26 cellular contexts compared by ENCODE assay signal in genomic region chrX:38085797-38086196, GRCh38.
DNase-seq lines count a peak whose midpoint lies in the region; ATAC-seq, FAIRE-seq and TF ChIP-seq lines count a peak whose summit lies in the region.
"Had no signal": no experiment of that assay in that cellular context is flagged by ENCODE, and none has a peak within 500 bp of the region (broad histone marks: within the 10 kb centered on the region; RNA-seq: fewer than 3 reads in every experiment).

No MANE protein-coding gene starts in this region.

- ATAC-seq in mucosa of descending colon (peak; percentile 55), right cardiac atrium (no peak)
- ATAC-seq: CD8-positive, alpha-beta T cell; GM12878 had no signal

- in situ Hi-C loops in transverse colon (cut with MboI; ENCODE audit: low pct_ligation_motif_present in 1 of 4, low pct_unique_long_range_greater_than_20kb in 1 of 4, low sequenced_read_pairs in 3 of 4): no loop called here

- no peak overlapping the region for H3K27ac Mint-ChIP-seq in astrocyte (ENCODE audit: unreplicated experiment)
- H3K27ac Mint-ChIP-seq: CD14-positive monocyte; CD4-positive, CD25-positive, alpha-beta regulatory T cell; CD8-positive, alpha-beta T cell had no signal

- H3K36me3 ChIP-seq in astrocyte (ENCODE audit: insufficient read depth, low read length) (peaks cover 2% of the 10 kb centered on the region), mucosa of descending colon (ENCODE audit: low read depth) (no peaks in the 10 kb centered on the region), transverse colon (no peaks in the 10 kb centered on the region), prostate gland (no peaks in the 10 kb centered on the region)
- H3K36me3 ChIP-seq: BE2C, BLaER1 had no signal

- no peak for DNase-seq in astrocyte (ENCODE audit: low read depth)
- peak in 2 of 3 donors; percentile 20 to 29 for DNase-seq in mucosa of descending colon
- DNase-seq in transverse colon: peak; percentile 10
- no peak for DNase-seq in right cardiac atrium
- DNase-seq in KG1 (lab: John Stamatoyannopoulos, UW): no peak
- no peak for DNase-seq in prostate gland (ENCODE audit: low spot score)
- DNase-seq: 8988T; ACHN; BE2C; C1 segment of cervical spinal cord; CD4-positive, CD25-positive, alpha-beta regulatory T cell; CD8-positive, alpha-beta T cell; COR-L47; DMS 273 treated with DMSO at 0.1 percent for 48 hours; DMS153; DMS53; DMS79; DND-41; EL; GDM1 had no signal

- 40 to 60% methylated on average over 1 to 4 of the region's 4 CpGs for WGBS in transverse colon (ENCODE audit: low coverage in 1 of 2), 2 donors
- WGBS in right cardiac atrium: 72% methylated on average over 4 of the region's 4 CpGs
- WGBS in prostate gland: 60% methylated on average over 4 of the region's 4 CpGs

- H3K9me3 Mint-ChIP-seq in astrocyte (ENCODE audit: unreplicated experiment): no peaks in the 10 kb centered on the region
- H3K9me3 Mint-ChIP-seq: CD8-positive, alpha-beta T cell had no signal

- FAIRE-seq in astrocyte (lab: Jason Lieb, UNC): peak; percentile 81
- FAIRE-seq: A204.1, GM12878, GM12892, GM18507 had no signal

- TF ChIP-seq EP300 in transverse colon (IDR thresholded peaks at IDR 0.05; ENCODE audit: low read depth): no peak

- H3K27me3 ChIP-seq in astrocyte (ENCODE audit: insufficient read depth, low read length) (no peaks in the 10 kb centered on the region), transverse colon (no peaks in the 10 kb centered on the region), right cardiac atrium (ENCODE audit: control insufficient read depth, insufficient read depth) (no peaks in the 10 kb centered on the region), prostate gland (replicated peaks; ENCODE audit: insufficient read depth) (no peaks in the 10 kb centered on the region)
- H3K27me3 ChIP-seq: BE2C, BLaER1 had no signal

- no peak overlapping the region for H3K4me3 Mint-ChIP-seq in astrocyte (ENCODE audit: unreplicated experiment)
- H3K4me3 Mint-ChIP-seq: CD14-positive monocyte; CD4-positive, CD25-positive, alpha-beta regulatory T cell; CD8-positive, alpha-beta T cell had no signal

- no peak overlapping the region for H3K4me3 ChIP-seq in astrocyte (ENCODE audit: insufficient read depth, low read depth, low read length)
- H3K4me3 ChIP-seq in mucosa of descending colon: no peak overlapping the region
- no peak overlapping the region for H3K4me3 ChIP-seq in transverse colon
- no peak overlapping the region for H3K4me3 ChIP-seq in right cardiac atrium (ENCODE audit: low read length)
- no peak overlapping the region for H3K4me3 ChIP-seq in prostate gland
- H3K4me3 ChIP-seq: BLaER1, GM12878 had no signal

- H3K79me2 ChIP-seq in astrocyte (ENCODE audit: insufficient read depth, low read length): no peaks in the 10 kb centered on the region

- no peak overlapping the region for H3K27ac ChIP-seq in astrocyte (ENCODE audit: low read depth, low read length)
- no peak overlapping the region for H3K27ac ChIP-seq in transverse colon
- no peak overlapping the region for H3K27ac ChIP-seq in right cardiac atrium (ENCODE audit: low read length)
- H3K27ac ChIP-seq in prostate gland: no peak overlapping the region
- H3K27ac ChIP-seq: BLaER1 had no signal

- H3K27me3 Mint-ChIP-seq in astrocyte (ENCODE audit: low read depth, unreplicated experiment): no peaks in the 10 kb centered on the region

- H3K4me2 ChIP-seq in astrocyte (ENCODE audit: low read length): no peak overlapping the region
- H3K4me2 ChIP-seq: BLaER1 had no signal

- no peak for TF ChIP-seq POLR2A in transverse colon (IDR thresholded peaks at IDR 0.05)
- no peak for TF ChIP-seq POLR2A in prostate gland (IDR thresholded peaks at IDR 0.05)

- H3K4me1 Mint-ChIP-seq in astrocyte (ENCODE audit: low read depth, unreplicated experiment): no peaks in the 10 kb centered on the region
- H3K4me1 Mint-ChIP-seq: CD14-positive monocyte; CD4-positive, CD25-positive, alpha-beta regulatory T cell had no signal

- intact Hi-C loops in mucosa of descending colon (cut with DNase I, micrococcal nuclease): no loop called here
- intact Hi-C loops in transverse colon (cut with DNase I; ENCODE audit: low total_unique reads): no loop called here
- intact Hi-C loops in right cardiac atrium (cut with DNase I): no loop called here
- intact Hi-C loops in prostate gland (cut with DNase I): no loop called here

- H4K20me1 ChIP-seq in astrocyte (ENCODE audit: insufficient read depth, low read length): no peaks in the 10 kb centered on the region
- H4K20me1 ChIP-seq: BLaER1 had no signal

- H3K9me3 ChIP-seq in astrocyte (ENCODE audit: insufficient read depth, low read depth, low read length): no peaks in the 10 kb centered on the region
- no peaks in the 10 kb centered on the region for H3K9me3 ChIP-seq in mucosa of descending colon
- H3K9me3 ChIP-seq in transverse colon: no peaks in the 10 kb centered on the region
- no peaks in the 10 kb centered on the region for H3K9me3 ChIP-seq in right cardiac atrium (ENCODE audit: control insufficient read depth, low read length)
- H3K9me3 ChIP-seq in prostate gland: no peaks in the 10 kb centered on the region
- H3K9me3 ChIP-seq: BE2C, BLaER1 had no signal

- H3K36me3 Mint-ChIP-seq in astrocyte (ENCODE audit: low read depth, unreplicated experiment): peaks cover 2% of the 10 kb centered on the region
- H3K36me3 Mint-ChIP-seq: CD14-positive monocyte; CD4-positive, CD25-positive, alpha-beta regulatory T cell; CD8-positive, alpha-beta T cell had no signal

- TF ChIP-seq CTCF in astrocyte (IDR thresholded peaks at IDR 0.05; ENCODE audit: insufficient read depth, low read depth, low read length) (no peak), mucosa of descending colon (IDR thresholded peaks at IDR 0.05) (no peak), transverse colon (IDR thresholded peaks at IDR 0.05) (no peak), prostate gland (IDR thresholded peaks at IDR 0.05) (no peak)

- H3K4me1 ChIP-seq in astrocyte (ENCODE audit: insufficient read depth, low read length) (peaks cover 10% of the 10 kb centered on the region), mucosa of descending colon (ENCODE audit: low read depth) (no peaks in the 10 kb centered on the region), transverse colon (no peaks in the 10 kb centered on the region), right cardiac atrium (ENCODE audit: control insufficient read depth, insufficient read depth, low read length) (no peaks in the 10 kb centered on the region), prostate gland (replicated peaks) (no peaks in the 10 kb centered on the region)
- H3K4me1 ChIP-seq: BE2C, BLaER1 had no signal

- H3K9ac ChIP-seq in astrocyte (ENCODE audit: low read length): no peak overlapping the region
- H3K9ac ChIP-seq: BLaER1 had no signal

- H2AFZ ChIP-seq in astrocyte (ENCODE audit: low read depth, low read length): no peak overlapping the region

Comparison
In these comparisons a context has a peak if more than half of its experiments do, and no peak if none do; other contexts are left out.
1. DNase-seq: peak in mucosa of descending colon (2 of 3) and transverse colon (single experiment); none in astrocyte (single experiment), right cardiac atrium (0 of 3), KG1 (single experiment) and prostate gland (single experiment).